17 cellular contexts compared by ENCODE assay signal in the genomic region with DNA sequence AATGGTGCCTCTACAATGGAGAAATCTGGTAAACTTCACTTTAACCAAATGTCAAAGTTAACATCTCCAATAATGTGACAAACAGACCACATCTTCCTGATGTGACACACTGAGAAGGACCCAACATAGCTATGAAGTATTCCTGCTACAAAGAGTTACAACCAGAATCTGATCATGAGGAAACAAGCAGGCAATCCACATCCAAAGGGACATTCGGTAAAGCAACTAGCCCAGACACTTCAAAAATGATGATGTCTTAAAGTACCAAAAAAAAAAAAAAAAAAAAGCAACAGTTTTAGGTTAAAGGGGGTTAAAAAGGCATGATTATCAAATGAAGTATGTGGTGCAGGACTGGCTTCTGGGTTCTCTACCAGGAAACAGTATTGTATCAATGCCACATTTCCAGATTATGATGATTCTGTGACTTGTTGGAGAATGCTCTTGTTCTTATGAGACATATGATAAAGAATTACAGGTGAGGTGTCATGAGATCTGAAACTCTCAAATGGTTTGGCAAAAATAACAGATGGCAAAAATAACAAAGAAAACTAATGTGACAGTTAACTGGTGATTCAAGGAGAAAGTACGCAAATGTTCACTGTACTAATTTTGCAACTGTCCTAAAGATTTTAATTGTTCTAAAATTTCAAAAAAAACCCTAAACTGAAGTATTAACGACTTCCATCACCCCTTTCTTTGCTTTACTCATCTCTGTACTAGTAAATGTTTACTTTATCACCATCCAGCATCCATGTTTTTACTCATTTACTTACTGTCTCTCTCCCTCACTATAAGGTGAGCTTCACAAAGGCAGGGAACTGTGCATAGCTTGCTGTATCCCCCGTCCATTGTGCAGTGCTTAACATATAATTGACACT. TPM values are rescaled to one million over a fixed set of nuclear protein-coding genes. Genes with fewer than 3 reads are reported as not detected.
DNase-seq lines count a peak whose midpoint lies in the region; ATAC-seq and TF ChIP-seq lines count a peak whose summit lies in the region.
"Had no signal": no experiment of that assay in that cellular context is flagged by ENCODE, and none has a peak within 500 bp of the region (broad histone marks: within the 10 kb centered on the region; RNA-seq: fewer than 3 reads in every experiment).

No MANE protein-coding gene starts in this region.

- 71 to 80% (median 76%) methylated on average over 4 of the region's 4 CpGs for WGBS in heart left ventricle, 4 donors

- peak overlapping the region; percentile 93 for H3K4me3 Mint-ChIP-seq in activated T-cell treated with anti-CD3 and anti-CD28 coated beads, Interleukin-2, amount 50 U/mL, for 24 hours
- H3K4me3 Mint-ChIP-seq in activated B cell treated with CpG ODN at 0.5 μM for 24 hours, result peak overlapping the region; percentile 99
- peak overlapping the region; percentile 52 for H3K4me3 Mint-ChIP-seq in neural crest cell

- peaks cover 3 to 79% (median 39%) of the 10 kb centered on the region in 12 donors for H3K4me1 ChIP-seq in heart left ventricle

- H3K27ac ChIP-seq in heart left ventricle, result no peak overlapping the region
- H3K27ac ChIP-seq: gastrocnemius medialis had no signal

- no peak for TF ChIP-seq CTCF in activated B cell treated with CpG ODN at 0.5 μM for 24 hours (IDR thresholded peaks at IDR 0.05)
- TF ChIP-seq CTCF in neural crest cell (conservative IDR thresholded peaks at IDR 0.05), result no peak
- no peak for TF ChIP-seq CTCF in heart left ventricle (IDR thresholded peaks at IDR 0.05)

- peaks cover 71% of the 10 kb centered on the region for H3K4me1 Mint-ChIP-seq in activated T-cell treated with anti-CD3 and anti-CD28 coated beads, Interleukin-2, amount 50 U/mL, for 24 hours (ENCODE audit: low read depth)
- H3K4me1 Mint-ChIP-seq in activated B cell treated with CpG ODN at 0.5 μM for 24 hours, result peaks cover 84% of the 10 kb centered on the region
- H3K4me1 Mint-ChIP-seq in neural crest cell, result peaks cover 26% of the 10 kb centered on the region

- peaks cover 0 to 8% (median 0%) of the 10 kb centered on the region in 9 donors for H3K36me3 ChIP-seq in heart left ventricle
- H3K36me3 ChIP-seq: gastrocnemius medialis had no signal

- H3K27me3 ChIP-seq in heart left ventricle, result no peaks in the 10 kb centered on the region
- H3K27me3 ChIP-seq: gastrocnemius medialis had no signal

- CTCF ChIA-PET in activated B cell treated with CpG ODN at 0.5 μM for 24 hours (lab: Charles Lee), result interaction anchor here (1.2 to 1.8 kb wide), 6 partner anchors 8 to 83 kb away, joined by 3 to 10 read pairs (median 6); no protein-coding TSS in a partner anchor

- peaks cover 5% of the 10 kb centered on the region for H3K27me3 Mint-ChIP-seq in activated T-cell treated with anti-CD3 and anti-CD28 coated beads, Interleukin-2, amount 50 U/mL, for 24 hours
- H3K27me3 Mint-ChIP-seq in activated B cell treated with CpG ODN at 0.5 μM for 24 hours, result no peaks in the 10 kb centered on the region
- peaks cover 10% of the 10 kb centered on the region for H3K27me3 Mint-ChIP-seq in neural crest cell (ENCODE audit: low read depth)

- H3K27ac Mint-ChIP-seq in activated T-cell treated with anti-CD3 and anti-CD28 coated beads, Interleukin-2, amount 50 U/mL, for 24 hours, result peak overlapping the region; percentile 95
- H3K27ac Mint-ChIP-seq in activated B cell treated with CpG ODN at 0.5 μM for 24 hours, result peak overlapping the region; percentile 95
- no peak overlapping the region for H3K27ac Mint-ChIP-seq in neural crest cell (ENCODE audit: unreplicated experiment)
- H3K27ac Mint-ChIP-seq: activated naive CD4-positive, alpha-beta T cell treated with anti-CD3 and anti-CD28 coated beads, Interleukin-2, amount 10 ng/mL, durations not matched to agents 7 days and 5 days had no signal

- peaks cover 43% of the 10 kb centered on the region for H3K36me3 Mint-ChIP-seq in activated T-cell treated with anti-CD3 and anti-CD28 coated beads, Interleukin-2, amount 50 U/mL, for 24 hours (ENCODE audit: low read depth)
- H3K36me3 Mint-ChIP-seq in activated B cell treated with CpG ODN at 0.5 μM for 24 hours (ENCODE audit: low read depth) (peaks cover 64% of the 10 kb centered on the region), neural crest cell (ENCODE audit: low read depth) (peaks cover 18% of the 10 kb centered on the region)

- no peak overlapping the region for H3K4me3 ChIP-seq in heart left ventricle
- H3K4me3 ChIP-seq: gastrocnemius medialis had no signal

- intact Hi-C loops in activated B cell treated with CpG ODN at 0.5 μM for 24 hours (cut with micrococcal nuclease) (no loop called here), heart left ventricle (cut with DNase I) (loop anchor here in 1 of 10 donors (10.0 kb wide), 1 partner anchor 347 kb away; no protein-coding TSS in a partner anchor)

- DNase-seq in activated T-cell treated with anti-CD3 and anti-CD28 coated beads, Interleukin-2, amount 50 U/mL, for 24 hours, result no peak
- no peak for DNase-seq in activated T-cell treated with anti-CD3 and anti-CD28 coated beads, Interleukin-2, amount 50 U/mL, for 48 hours
- no peak for DNase-seq in activated B cell treated with CpG ODN at 0.5 μM for 24 hours
- DNase-seq in neural crest cell (ENCODE audit: low read depth, low spot score), result no peak
- no peak for DNase-seq in heart left ventricle
- DNase-seq in Kasumi-1 (lab: John Stamatoyannopoulos, UW), result no peak
- DNase-seq: activated CD4-positive, alpha-beta T cell treated with anti-CD3 and anti-CD28 coated beads, Interleukin-2, amount 50 U/mL, for 4 hours; activated naive CD4-positive, alpha-beta T cell treated with anti-CD3 and anti-CD28 coated beads, Interleukin-2, amount 10 ng/mL, durations not matched to agents 7 days and 5 days; DMS79; gastrocnemius medialis; GOT3; islet precursor cell; KBM-7; NCI-H1436 treated with DMSO at 0.1 percent for 48 hours; posterior cingulate gyrus had no signal

- POLR2A ChIA-PET in activated B cell treated with CpG ODN at 0.5 μM for 24 hours (lab: Charles Lee), result interaction anchor here (1.2 to 10.0 kb wide), 6 partner anchors 9 to 149 kb away, joined by 6 to 257 read pairs (median 48); no protein-coding TSS in a partner anchor

- H3K9me3 Mint-ChIP-seq in activated T-cell treated with anti-CD3 and anti-CD28 coated beads, Interleukin-2, amount 50 U/mL, for 24 hours, result peaks cover 7% of the 10 kb centered on the region
- H3K9me3 Mint-ChIP-seq in activated B cell treated with CpG ODN at 0.5 μM for 24 hours (peaks cover 12% of the 10 kb centered on the region), neural crest cell (peaks cover 7% of the 10 kb centered on the region)

- ATAC-seq in GM18520 (IDR thresholded peaks at IDR 0.05; ENCODE audit: unreplicated experiment), result peak; percentile 18
- no peak for ATAC-seq in activated B cell treated with CpG ODN at 0.5 μM for 24 hours (ENCODE audit: low read depth)
- ATAC-seq in HG02981 (IDR thresholded peaks at IDR 0.05; ENCODE audit: unreplicated experiment), result no peak
- no peak for ATAC-seq in heart left ventricle
- ATAC-seq: gastrocnemius medialis had no signal

- no peak for TF ChIP-seq POLR2A in heart left ventricle (IDR thresholded peaks at IDR 0.05)

- peaks cover 0 to 10% (median 0%) of the 10 kb centered on the region in 12 donors for H3K9me3 ChIP-seq in heart left ventricle
- H3K9me3 ChIP-seq: gastrocnemius medialis had no signal

RNA-seq across cellular contexts. Expression of a gene that starts 2.8 kb away (rescaled TPM):
- total RNA-seq in activated B cell treated with CpG ODN at 0.5 μM for 24 hours, result 146 and 160 TPM in 2 replicates
- 7.1 and 9.0 TPM in 2 replicates for total RNA-seq in neural crest cell
- total RNA-seq in heart left ventricle, result 10 to 100 TPM; 19.6 to 37.5 (median 27.1) TPM
- 10 to 100 TPM; 39.1 to 45.8 TPM for polyA plus RNA-seq in heart left ventricle
